16 cellular contexts compared by ENCODE assay signal in genomic region chr15:68343579-68344225, GRCh38.
DNase-seq lines count a peak whose midpoint lies in the region; ATAC-seq and TF ChIP-seq lines count a peak whose summit lies in the region.
"Had no signal": no experiment of that assay in that cellular context is flagged by ENCODE, and none has a peak within 500 bp of the region (broad histone marks: within the 10 kb centered on the region; RNA-seq: fewer than 3 reads in every experiment).

No MANE protein-coding gene starts in this region.

- peaks cover 62 to 88% (median 84%) of the 10 kb centered on the region in 10 experiments for H3K4me1 ChIP-seq in BLaER1 treated with 17β-estradiol and CSF1 and Interleukin-3, amounts not matched to agents 10 nM and 100 nM
- H3K4me1 ChIP-seq in IMR-90 (ENCODE audit: control insufficient read depth, insufficient read depth, low read length) (peaks cover 14% of the 10 kb centered on the region), mesendoderm (ENCODE audit: control insufficient read depth, low read depth, low read length) (no peaks in the 10 kb centered on the region)
- H3K4me1 ChIP-seq: BE2C had no signal

- H2AK9ac ChIP-seq in IMR-90 (replicated peaks; ENCODE audit: low read depth, low read length, poor library complexity) = no peak overlapping the region

- no peak overlapping the region for H3K4me3 Mint-ChIP-seq in dendritic cell treated with granulocyte-macrophage colony-stimulating factor and Interleukin-4, amounts not matched to agents 40 ng/mL and 50 ng/mL, for 4 days
- H3K4me3 Mint-ChIP-seq in osteocyte (ENCODE audit: unreplicated experiment) = no peak overlapping the region
- H3K4me3 Mint-ChIP-seq: CD8-positive, alpha-beta memory T cell had no signal

- 0 out of 4 replicates have a peak, but pooled peaks cover 0 to 3% of the 10 kb centered on the region in 2 experiments for H3K79me1 ChIP-seq in IMR-90 (ENCODE audit: low read depth in 1 of 2, low read length in 2 of 2)
- no peaks in the 10 kb centered on the region for H3K79me1 ChIP-seq in mesendoderm (ENCODE audit: low read length)

- no peak overlapping the region for H3K18ac ChIP-seq in IMR-90 (ENCODE audit: low read depth, low read length)
- no peak overlapping the region for H3K18ac ChIP-seq in mesendoderm (ENCODE audit: low read length)

- no peak for TF ChIP-seq RAD21 in IMR-90 (IDR thresholded peaks at IDR 0.05; ENCODE audit: low read length)

- peaks cover 0 to 22% (median 0%) of the 10 kb centered on the region in 11 experiments; a peak in 2 of 22 replicates for H3K27me3 ChIP-seq in BLaER1 treated with 17β-estradiol and CSF1 and Interleukin-3, amounts not matched to agents 10 nM and 100 nM
- H3K27me3 ChIP-seq in IMR-90 (ENCODE audit: control insufficient read depth, insufficient read depth, low read length) (no peaks in the 10 kb centered on the region), mesendoderm (ENCODE audit: insufficient read depth, low read length, poor library complexity) (no peaks in the 10 kb centered on the region)
- H3K27me3 ChIP-seq: BE2C had no signal

- no peak overlapping the region for H2BK15ac ChIP-seq in IMR-90 (ENCODE audit: low read depth, low read length)
- H2BK15ac ChIP-seq in mesendoderm (replicated peaks; ENCODE audit: low read depth) = no peak overlapping the region

- 82% methylated on average over 5 of the region's 14 CpGs; no CpG with 5 or more reads in 1 of the 2 experiments for WGBS in IMR-90 (ENCODE audit: extremely low coverage in 2 of 2, insufficient read length in 1 of 2), 2 experiments
- no CpG with 5 or more reads among the region's 14 CpGs for WGBS in mesendoderm (ENCODE audit: extremely low coverage, insufficient coverage, low lambda C conversion rate)

- H4K5ac ChIP-seq in IMR-90 (ENCODE audit: low read depth, low read length) (no peak overlapping the region), mesendoderm (ENCODE audit: low read length) (no peak overlapping the region)

- H3K9me1 ChIP-seq in IMR-90 (ENCODE audit: insufficient read depth, low read length) = peaks cover 25% of the 10 kb centered on the region

- peaks cover 59% of the 10 kb centered on the region for H3K36me3 Mint-ChIP-seq in dendritic cell treated with granulocyte-macrophage colony-stimulating factor and Interleukin-4, amounts not matched to agents 40 ng/mL and 50 ng/mL, for 4 days (ENCODE audit: low read depth)
- H3K36me3 Mint-ChIP-seq in osteocyte (ENCODE audit: unreplicated experiment) = peaks cover 78% of the 10 kb centered on the region
- H3K36me3 Mint-ChIP-seq: CD8-positive, alpha-beta memory T cell had no signal

- dilution Hi-C loops in IMR-90 (cut with HindIII; ENCODE audit: low sequenced_read_pairs, unreplicated experiment) = no loop called here

- intact Hi-C loops in IMR-90 (cut with micrococcal nuclease) = no loop called here
- intact Hi-C loops in dendritic cell treated with granulocyte-macrophage colony-stimulating factor and Interleukin-4, amounts not matched to agents 40 ng/mL and 50 ng/mL, for 4 days (cut with micrococcal nuclease) = no loop called here

- no peak overlapping the region for H3K14ac ChIP-seq in IMR-90 (replicated peaks; ENCODE audit: low read depth, low read length)

- in situ Hi-C loops in IMR-90 (cut with MboI; ENCODE audit: low sequenced_read_pairs) = no loop called here

- CTCF ChIA-PET in IMR-90 (lab: Yijun Ruan, JAX) = no interaction called here

- no TSS peak for BruUV-seq in IMR-90 (replicated peaks; lab: Mats Ljungman, UMichigan)

- POLR2A ChIA-PET in IMR-90 (lab: Charles Lee; ENCODE audit: unreplicated experiment) = no interaction called here

- H2AK5ac ChIP-seq in IMR-90 (ENCODE audit: low read depth, low read length) (0 out of 2 replicates have a peak overlapping the region, but pooled peaks have one; percentile 11), mesendoderm (ENCODE audit: low read length) (no peak overlapping the region)

- no peak overlapping the region for H2BK5ac ChIP-seq in IMR-90 (ENCODE audit: low read depth, low read length, poor library complexity, severe bottlenecking)
- H2BK5ac ChIP-seq in mesendoderm (ENCODE audit: low read length) = no peak overlapping the region

- H3K23ac ChIP-seq in IMR-90 (ENCODE audit: low read depth, low read length) (no peak overlapping the region), mesendoderm (ENCODE audit: low read length) (no peak overlapping the region)

- H3K4me2 ChIP-seq in BLaER1 treated with 17β-estradiol and CSF1 and Interleukin-3, amounts not matched to agents 10 nM and 100 nM = peak overlapping the region; percentile 61 to 88 (median 80)
- H3K4me2 ChIP-seq in IMR-90 (ENCODE audit: low read depth, low read length) (no peak overlapping the region), mesendoderm (ENCODE audit: low read length) (no peak overlapping the region)

- H2BK120ac ChIP-seq in IMR-90 (ENCODE audit: low read depth, low read length) = no peak overlapping the region
- no peak overlapping the region for H2BK120ac ChIP-seq in mesendoderm (ENCODE audit: low read depth, low read length)

- no peaks in the 10 kb centered on the region for H3K79me2 ChIP-seq in mesendoderm (ENCODE audit: control insufficient read depth, insufficient read depth, low read length)

- H3K9ac ChIP-seq in BLaER1 treated with 17β-estradiol and CSF1 and Interleukin-3, amounts not matched to agents 10 nM and 100 nM = peak overlapping the region in 1 of 11 experiments; percentile 3; a peak in 1 of 22 replicates
- H3K9ac ChIP-seq in IMR-90 (ENCODE audit: low read depth, low read length) (no peak overlapping the region), mesendoderm (ENCODE audit: low read length) (no peak overlapping the region)

- no peak overlapping the region for H2AFZ ChIP-seq in IMR-90 (replicated peaks; ENCODE audit: low read length, poor library complexity)

- H3K9me3 Mint-ChIP-seq in dendritic cell treated with granulocyte-macrophage colony-stimulating factor and Interleukin-4, amounts not matched to agents 40 ng/mL and 50 ng/mL, for 4 days = no peaks in the 10 kb centered on the region
- no peaks in the 10 kb centered on the region for H3K9me3 Mint-ChIP-seq in osteocyte (ENCODE audit: unreplicated experiment)
- H3K9me3 Mint-ChIP-seq: CD8-positive, alpha-beta memory T cell had no signal

- no peak for TF ChIP-seq CTCF in IMR-90 (conservative IDR thresholded peaks at IDR 0.05; ENCODE audit: low read depth, low read length)
- TF ChIP-seq CTCF in osteocyte (IDR thresholded peaks at IDR 0.05) = no peak

- peak overlapping the region; percentile 81 for H3K27ac Mint-ChIP-seq in dendritic cell treated with granulocyte-macrophage colony-stimulating factor and Interleukin-4, amounts not matched to agents 40 ng/mL and 50 ng/mL, for 4 days
- H3K27ac Mint-ChIP-seq in osteocyte (ENCODE audit: unreplicated experiment) = peak overlapping the region; percentile 100

- peaks cover 88% of the 10 kb centered on the region for H3K4me1 Mint-ChIP-seq in dendritic cell treated with granulocyte-macrophage colony-stimulating factor and Interleukin-4, amounts not matched to agents 40 ng/mL and 50 ng/mL, for 4 days (ENCODE audit: low read depth)
- H3K4me1 Mint-ChIP-seq in osteocyte (ENCODE audit: unreplicated experiment) = peaks cover 77% of the 10 kb centered on the region
- H3K4me1 Mint-ChIP-seq: CD8-positive, alpha-beta memory T cell had no signal

- no peaks in the 10 kb centered on the region for H3K27me3 Mint-ChIP-seq in dendritic cell treated with granulocyte-macrophage colony-stimulating factor and Interleukin-4, amounts not matched to agents 40 ng/mL and 50 ng/mL, for 4 days
- no peaks in the 10 kb centered on the region for H3K27me3 Mint-ChIP-seq in osteocyte (ENCODE audit: unreplicated experiment)

- ATAC-seq in IMR-90 (ENCODE audit: low read depth) = no peak
- ATAC-seq: HCT116, SK-N-SH treated with all-trans-retinoic acid at 6 μM for 48 hours had no signal

- TF ChIP-seq POLR2A in IMR-90 (IDR thresholded peaks at IDR 0.05; ENCODE audit: low read depth, low read length) = no peak

- H3K4ac ChIP-seq in IMR-90 (ENCODE audit: low read depth, low read length) = no peak overlapping the region
- H3K4ac ChIP-seq in mesendoderm (ENCODE audit: low read depth, low read length) = no peak overlapping the region

- H4K8ac ChIP-seq in IMR-90 (ENCODE audit: low read depth in 2 of 2, low read length in 2 of 2) = no peak overlapping the region
- no peak overlapping the region for H4K8ac ChIP-seq in mesendoderm (ENCODE audit: low read depth, low read length)

- no peak overlapping the region for H4K91ac ChIP-seq in IMR-90 (ENCODE audit: insufficient read depth, low read depth, low read length)

- H3K56ac ChIP-seq in IMR-90 (ENCODE audit: extremely low read depth, insufficient read depth, low read length) (no peak overlapping the region), mesendoderm (ENCODE audit: low read length) (no peak overlapping the region)

- H3K4me3 ChIP-seq in BLaER1 treated with 17β-estradiol and CSF1 and Interleukin-3, amounts not matched to agents 10 nM and 100 nM = no peak overlapping the region
- H3K4me3 ChIP-seq in IMR-90 (ENCODE audit: insufficient read depth, low read depth, low read length) = no peak overlapping the region
- H3K4me3 ChIP-seq in mesendoderm (ENCODE audit: low read length) = no peak overlapping the region

- no peaks in the 10 kb centered on the region for H3K9me3 ChIP-seq in BLaER1 treated with 17β-estradiol and CSF1 and Interleukin-3, amounts not matched to agents 10 nM and 100 nM (replicated peaks in 1 of 11)
- H3K9me3 ChIP-seq in IMR-90 (ENCODE audit: control insufficient read depth, insufficient read depth, low read length) = no peaks in the 10 kb centered on the region
- H3K9me3 ChIP-seq: BE2C had no signal

- no peaks in the 10 kb centered on the region for H3K36me3 ChIP-seq in BLaER1 treated with 17β-estradiol and CSF1 and Interleukin-3, amounts not matched to agents 10 nM and 100 nM
- H3K36me3 ChIP-seq in IMR-90 (ENCODE audit: control insufficient read depth, insufficient read depth, low read length) (peaks cover 4% of the 10 kb centered on the region; the same call in 1 of the 2 replicates), mesendoderm (ENCODE audit: control insufficient read depth, insufficient read depth, low read length) (no peaks in the 10 kb centered on the region)

- peak overlapping the region in 4 of 11 experiments; percentile 33 to 69 (median 38); a peak in 7 of 22 replicates for H3K27ac ChIP-seq in BLaER1 treated with 17β-estradiol and CSF1 and Interleukin-3, amounts not matched to agents 10 nM and 100 nM
- no peak overlapping the region for H3K27ac ChIP-seq in IMR-90 (ENCODE audit: insufficient read depth, low read length)
- H3K27ac ChIP-seq in mesendoderm (ENCODE audit: low read depth, low read length) = no peak overlapping the region

- no peak for DNase-seq in IMR-90
- DNase-seq in osteocyte (ENCODE audit: extremely low spot score, unreplicated experiment) = no peak
- DNase-seq in stimulated activated naive CD4-positive, alpha-beta T cell (lab: John Stamatoyannopoulos, UW) = no peak
- no peak for DNase-seq in mesendoderm
- DNase-seq in cortex of kidney (lab: John Stamatoyannopoulos, UW) = no peak
- no peak for DNase-seq in 8988T
- DNase-seq: BE2C; CD8-positive, alpha-beta memory T cell; NCI-H1436; NCI-H446; NCI-H82; SHP77 had no signal

- H2BK20ac ChIP-seq in IMR-90 (ENCODE audit: low read depth, low read length) = 0 out of 2 replicates have a peak overlapping the region, but pooled peaks have one; percentile 12

- no peaks in the 10 kb centered on the region for H4K20me1 ChIP-seq in BLaER1 treated with 17β-estradiol and CSF1 and Interleukin-3, amounts not matched to agents 10 nM and 100 nM
- H4K20me1 ChIP-seq in IMR-90 (ENCODE audit: insufficient read depth, low read length) = no peaks in the 10 kb centered on the region

Comparison
In these comparisons a context has a peak if more than half of its experiments do, and no peak if none do; other contexts are left out.
1. H3K4me2 ChIP-seq: peak in BLaER1 treated with 17β-estradiol and CSF1 and Interleukin-3, amounts not matched to agents 10 nM and 100 nM (11 of 11); none in IMR-90 (single experiment) and mesendoderm (single experiment).